Comparison of ENCODE assay signal across 1 cellular context in the genomic region with DNA sequence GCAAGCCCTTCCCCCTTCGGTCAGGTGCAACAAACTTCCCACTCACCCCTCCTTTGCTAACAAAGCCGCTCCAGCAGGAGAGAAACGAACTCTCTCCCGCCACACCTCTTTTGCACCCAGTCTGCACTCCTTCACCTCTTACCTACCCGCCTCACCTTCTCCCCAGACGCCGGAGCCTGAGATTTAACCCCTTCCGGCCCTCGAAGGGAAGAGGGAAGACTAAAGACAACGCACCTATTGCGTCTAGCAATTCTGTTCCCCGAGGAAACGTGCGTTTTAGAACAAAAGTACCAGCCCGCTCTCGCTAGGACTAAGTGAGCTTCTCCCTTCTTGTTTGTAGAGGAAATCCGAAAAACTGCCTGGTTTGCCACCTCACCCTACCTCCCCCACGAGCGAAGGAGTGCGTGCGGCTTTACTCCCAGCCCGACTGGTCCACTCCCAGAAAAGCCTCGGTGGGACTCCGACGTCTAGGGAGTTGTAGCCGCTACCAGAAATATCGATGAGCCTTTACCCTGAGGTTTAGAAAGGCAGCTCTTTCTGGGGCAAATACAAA.
A peak's percentile ranks its signal among the peaks of the same experiment; 100 is the strongest.
TF ChIP-seq lines count a peak whose summit lies in the region.

No MANE protein-coding gene starts in this region.

TF ChIP-seq in K562, 482 proteins besides CTCF, POLR2A, EP300 and RAD21 (continued from another document and continues in another):
- TF ChIP-seq, protein P1, sequence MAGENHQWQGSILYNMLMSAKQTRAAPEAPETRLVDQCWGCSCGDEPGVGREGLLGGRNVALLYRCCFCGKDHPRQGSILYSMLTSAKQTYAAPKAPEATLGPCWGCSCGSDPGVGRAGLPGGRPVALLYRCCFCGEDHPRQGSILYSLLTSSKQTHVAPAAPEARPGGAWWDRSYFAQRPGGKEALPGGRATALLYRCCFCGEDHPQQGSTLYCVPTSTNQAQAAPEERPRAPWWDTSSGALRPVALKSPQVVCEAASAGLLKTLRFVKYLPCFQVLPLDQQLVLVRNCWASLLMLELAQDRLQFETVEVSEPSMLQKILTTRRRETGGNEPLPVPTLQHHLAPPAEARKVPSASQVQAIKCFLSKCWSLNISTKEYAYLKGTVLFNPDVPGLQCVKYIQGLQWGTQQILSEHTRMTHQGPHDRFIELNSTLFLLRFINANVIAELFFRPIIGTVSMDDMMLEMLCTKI (IDR thresholded peaks at IDR 0.05; ENCODE audit: partially characterized antibody): no peak
- TF ChIP-seq NRF1 (conservative IDR thresholded peaks at IDR 0.05 in 1 of 2, IDR thresholded peaks at IDR 0.05 in 1 of 2): 0 out of 4 replicates have a peak, but pooled peaks of 1 of the 2 experiments have one; percentile 6
- TF ChIP-seq SIRT6 (IDR thresholded peaks at IDR 0.05; ENCODE audit: low read depth, low read length): no peak
- TF ChIP-seq PHF20 (IDR thresholded peaks at IDR 0.05; ENCODE audit: partially characterized antibody): peak; percentile 97
- no peak for TF ChIP-seq HIVEP1 (CRISPR knock-in tag; IDR thresholded peaks at IDR 0.05)
- peak; percentile 99 for TF ChIP-seq NCOA4 (IDR thresholded peaks at IDR 0.05; ENCODE audit: partially characterized antibody)
- 0 out of 2 replicates have a peak, but pooled peaks have one; percentile 36 for TF ChIP-seq ZBED1 (IDR thresholded peaks at IDR 0.05)
- TF ChIP-seq CBX3 (IDR thresholded peaks at IDR 0.05; ENCODE audit: borderline replicate concordance in 1 of 2, low read length in 2 of 2): peak in 1 of 2 experiments; percentile 94; a peak in 2 of 3 replicates
- no peak for TF ChIP-seq NELFE (IDR thresholded peaks at IDR 0.05; ENCODE audit: insufficient read depth, insufficient read length)
- TF ChIP-seq, protein P2, sequence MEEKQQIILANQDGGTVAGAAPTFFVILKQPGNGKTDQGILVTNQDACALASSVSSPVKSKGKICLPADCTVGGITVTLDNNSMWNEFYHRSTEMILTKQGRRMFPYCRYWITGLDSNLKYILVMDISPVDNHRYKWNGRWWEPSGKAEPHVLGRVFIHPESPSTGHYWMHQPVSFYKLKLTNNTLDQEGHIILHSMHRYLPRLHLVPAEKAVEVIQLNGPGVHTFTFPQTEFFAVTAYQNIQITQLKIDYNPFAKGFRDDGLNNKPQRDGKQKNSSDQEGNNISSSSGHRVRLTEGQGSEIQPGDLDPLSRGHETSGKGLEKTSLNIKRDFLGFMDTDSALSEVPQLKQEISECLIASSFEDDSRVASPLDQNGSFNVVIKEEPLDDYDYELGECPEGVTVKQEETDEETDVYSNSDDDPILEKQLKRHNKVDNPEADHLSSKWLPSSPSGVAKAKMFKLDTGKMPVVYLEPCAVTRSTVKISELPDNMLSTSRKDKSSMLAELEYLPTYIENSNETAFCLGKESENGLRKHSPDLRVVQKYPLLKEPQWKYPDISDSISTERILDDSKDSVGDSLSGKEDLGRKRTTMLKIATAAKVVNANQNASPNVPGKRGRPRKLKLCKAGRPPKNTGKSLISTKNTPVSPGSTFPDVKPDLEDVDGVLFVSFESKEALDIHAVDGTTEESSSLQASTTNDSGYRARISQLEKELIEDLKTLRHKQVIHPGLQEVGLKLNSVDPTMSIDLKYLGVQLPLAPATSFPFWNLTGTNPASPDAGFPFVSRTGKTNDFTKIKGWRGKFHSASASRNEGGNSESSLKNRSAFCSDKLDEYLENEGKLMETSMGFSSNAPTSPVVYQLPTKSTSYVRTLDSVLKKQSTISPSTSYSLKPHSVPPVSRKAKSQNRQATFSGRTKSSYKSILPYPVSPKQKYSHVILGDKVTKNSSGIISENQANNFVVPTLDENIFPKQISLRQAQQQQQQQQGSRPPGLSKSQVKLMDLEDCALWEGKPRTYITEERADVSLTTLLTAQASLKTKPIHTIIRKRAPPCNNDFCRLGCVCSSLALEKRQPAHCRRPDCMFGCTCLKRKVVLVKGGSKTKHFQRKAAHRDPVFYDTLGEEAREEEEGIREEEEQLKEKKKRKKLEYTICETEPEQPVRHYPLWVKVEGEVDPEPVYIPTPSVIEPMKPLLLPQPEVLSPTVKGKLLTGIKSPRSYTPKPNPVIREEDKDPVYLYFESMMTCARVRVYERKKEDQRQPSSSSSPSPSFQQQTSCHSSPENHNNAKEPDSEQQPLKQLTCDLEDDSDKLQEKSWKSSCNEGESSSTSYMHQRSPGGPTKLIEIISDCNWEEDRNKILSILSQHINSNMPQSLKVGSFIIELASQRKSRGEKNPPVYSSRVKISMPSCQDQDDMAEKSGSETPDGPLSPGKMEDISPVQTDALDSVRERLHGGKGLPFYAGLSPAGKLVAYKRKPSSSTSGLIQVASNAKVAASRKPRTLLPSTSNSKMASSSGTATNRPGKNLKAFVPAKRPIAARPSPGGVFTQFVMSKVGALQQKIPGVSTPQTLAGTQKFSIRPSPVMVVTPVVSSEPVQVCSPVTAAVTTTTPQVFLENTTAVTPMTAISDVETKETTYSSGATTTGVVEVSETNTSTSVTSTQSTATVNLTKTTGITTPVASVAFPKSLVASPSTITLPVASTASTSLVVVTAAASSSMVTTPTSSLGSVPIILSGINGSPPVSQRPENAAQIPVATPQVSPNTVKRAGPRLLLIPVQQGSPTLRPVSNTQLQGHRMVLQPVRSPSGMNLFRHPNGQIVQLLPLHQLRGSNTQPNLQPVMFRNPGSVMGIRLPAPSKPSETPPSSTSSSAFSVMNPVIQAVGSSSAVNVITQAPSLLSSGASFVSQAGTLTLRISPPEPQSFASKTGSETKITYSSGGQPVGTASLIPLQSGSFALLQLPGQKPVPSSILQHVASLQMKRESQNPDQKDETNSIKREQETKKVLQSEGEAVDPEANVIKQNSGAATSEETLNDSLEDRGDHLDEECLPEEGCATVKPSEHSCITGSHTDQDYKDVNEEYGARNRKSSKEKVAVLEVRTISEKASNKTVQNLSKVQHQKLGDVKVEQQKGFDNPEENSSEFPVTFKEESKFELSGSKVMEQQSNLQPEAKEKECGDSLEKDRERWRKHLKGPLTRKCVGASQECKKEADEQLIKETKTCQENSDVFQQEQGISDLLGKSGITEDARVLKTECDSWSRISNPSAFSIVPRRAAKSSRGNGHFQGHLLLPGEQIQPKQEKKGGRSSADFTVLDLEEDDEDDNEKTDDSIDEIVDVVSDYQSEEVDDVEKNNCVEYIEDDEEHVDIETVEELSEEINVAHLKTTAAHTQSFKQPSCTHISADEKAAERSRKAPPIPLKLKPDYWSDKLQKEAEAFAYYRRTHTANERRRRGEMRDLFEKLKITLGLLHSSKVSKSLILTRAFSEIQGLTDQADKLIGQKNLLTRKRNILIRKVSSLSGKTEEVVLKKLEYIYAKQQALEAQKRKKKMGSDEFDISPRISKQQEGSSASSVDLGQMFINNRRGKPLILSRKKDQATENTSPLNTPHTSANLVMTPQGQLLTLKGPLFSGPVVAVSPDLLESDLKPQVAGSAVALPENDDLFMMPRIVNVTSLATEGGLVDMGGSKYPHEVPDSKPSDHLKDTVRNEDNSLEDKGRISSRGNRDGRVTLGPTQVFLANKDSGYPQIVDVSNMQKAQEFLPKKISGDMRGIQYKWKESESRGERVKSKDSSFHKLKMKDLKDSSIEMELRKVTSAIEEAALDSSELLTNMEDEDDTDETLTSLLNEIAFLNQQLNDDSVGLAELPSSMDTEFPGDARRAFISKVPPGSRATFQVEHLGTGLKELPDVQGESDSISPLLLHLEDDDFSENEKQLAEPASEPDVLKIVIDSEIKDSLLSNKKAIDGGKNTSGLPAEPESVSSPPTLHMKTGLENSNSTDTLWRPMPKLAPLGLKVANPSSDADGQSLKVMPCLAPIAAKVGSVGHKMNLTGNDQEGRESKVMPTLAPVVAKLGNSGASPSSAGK (IDR thresholded peaks at IDR 0.05): peak; percentile 65
- TF ChIP-seq, protein P3, sequence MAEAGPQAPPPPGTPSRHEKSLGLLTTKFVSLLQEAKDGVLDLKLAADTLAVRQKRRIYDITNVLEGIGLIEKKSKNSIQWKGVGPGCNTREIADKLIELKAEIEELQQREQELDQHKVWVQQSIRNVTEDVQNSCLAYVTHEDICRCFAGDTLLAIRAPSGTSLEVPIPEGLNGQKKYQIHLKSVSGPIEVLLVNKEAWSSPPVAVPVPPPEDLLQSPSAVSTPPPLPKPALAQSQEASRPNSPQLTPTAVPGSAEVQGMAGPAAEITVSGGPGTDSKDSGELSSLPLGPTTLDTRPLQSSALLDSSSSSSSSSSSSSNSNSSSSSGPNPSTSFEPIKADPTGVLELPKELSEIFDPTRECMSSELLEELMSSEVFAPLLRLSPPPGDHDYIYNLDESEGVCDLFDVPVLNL (CRISPR knock-in tag; IDR thresholded peaks at IDR 0.05; ENCODE audit: low read depth): no peak
- TF ChIP-seq BHLHE40 (IDR thresholded peaks at IDR 0.05; ENCODE audit: low read length): peak; percentile 56; the same call in 1 of the 2 replicates
- peak; percentile 58; the same call in 1 of the 2 replicates for TF ChIP-seq DPF2 (IDR thresholded peaks at IDR 0.05)
- TF ChIP-seq MAFF (IDR thresholded peaks at IDR 0.05; ENCODE audit: low read length): 0 out of 2 replicates have a peak, but pooled peaks have one; percentile 13
- peak; percentile 80; the same call in 1 of the 2 replicates for TF ChIP-seq PHF21A (IDR thresholded peaks at IDR 0.05; ENCODE audit: borderline replicate concordance, low read depth)
- 0 out of 2 replicates have a peak, but pooled peaks have one; percentile 34 for TF ChIP-seq NFE2 (IDR thresholded peaks at IDR 0.05; ENCODE audit: low read depth)
- peak in 1 of 2 experiments; percentile 72 for TF ChIP-seq NCOA2 (IDR thresholded peaks at IDR 0.05; ENCODE audit: partially characterized antibody in 2 of 2)
- TF ChIP-seq ZC3H4 (CRISPR knock-in tag; IDR thresholded peaks at IDR 0.05; ENCODE audit: borderline replicate concordance): no peak
- TF ChIP-seq, protein P4, sequence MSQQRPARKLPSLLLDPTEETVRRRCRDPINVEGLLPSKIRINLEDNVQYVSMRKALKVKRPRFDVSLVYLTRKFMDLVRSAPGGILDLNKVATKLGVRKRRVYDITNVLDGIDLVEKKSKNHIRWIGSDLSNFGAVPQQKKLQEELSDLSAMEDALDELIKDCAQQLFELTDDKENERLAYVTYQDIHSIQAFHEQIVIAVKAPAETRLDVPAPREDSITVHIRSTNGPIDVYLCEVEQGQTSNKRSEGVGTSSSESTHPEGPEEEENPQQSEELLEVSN (IDR thresholded peaks at IDR 0.05; ENCODE audit: borderline replicate concordance in 1 of 2, extremely low read depth in 1 of 2, insufficient read depth in 1 of 2, insufficient read length in 1 of 2, low read depth in 1 of 2, low read length in 1 of 2, poor library complexity in 1 of 2, severe bottlenecking in 1 of 2): peak in 1 of 2 experiments; percentile 54
- peak; percentile 71 for TF ChIP-seq NR2C1 (IDR thresholded peaks at IDR 0.05)
- TF ChIP-seq NR2C1 (tag; IDR thresholded peaks at IDR 0.05): peak; percentile 75
- TF ChIP-seq ZNF12 (CRISPR knock-in tag; IDR thresholded peaks at IDR 0.05): no peak
- TF ChIP-seq HNRNPLL (IDR thresholded peaks at IDR 0.05; ENCODE audit: low read depth, low read length, poor library complexity, severe bottlenecking): peak; percentile 48
- TF ChIP-seq ATF1 (CRISPR knock-in tag; IDR thresholded peaks at IDR 0.05): no peak
- TF ChIP-seq ATF1 (tag; IDR thresholded peaks at IDR 0.05): peak; percentile 88
- TF ChIP-seq CC2D1A (IDR thresholded peaks at IDR 0.05): peak; percentile 25; the same call in 1 of the 2 replicates
- TF ChIP-seq CEBPB (tag; IDR thresholded peaks at IDR 0.05): no peak
- TF ChIP-seq ZNF165 (CRISPR knock-in tag; IDR thresholded peaks at IDR 0.05; ENCODE audit: borderline replicate concordance): no peak
- TF ChIP-seq NR2C2 (CRISPR knock-in tag; IDR thresholded peaks at IDR 0.05): no peak; the same call in 1 of the 2 replicates
- TF ChIP-seq NR2C2 (tag; IDR thresholded peaks at IDR 0.05): peak; percentile 73
- TF ChIP-seq SNRNP70 (optimal IDR thresholded peaks at IDR 0.05; ENCODE audit: low read depth, low read length): no peak
- 0 out of 2 replicates have a peak, but pooled peaks have one; percentile 10 for TF ChIP-seq EHMT2 (IDR thresholded peaks at IDR 0.05)
- TF ChIP-seq, protein P5, sequence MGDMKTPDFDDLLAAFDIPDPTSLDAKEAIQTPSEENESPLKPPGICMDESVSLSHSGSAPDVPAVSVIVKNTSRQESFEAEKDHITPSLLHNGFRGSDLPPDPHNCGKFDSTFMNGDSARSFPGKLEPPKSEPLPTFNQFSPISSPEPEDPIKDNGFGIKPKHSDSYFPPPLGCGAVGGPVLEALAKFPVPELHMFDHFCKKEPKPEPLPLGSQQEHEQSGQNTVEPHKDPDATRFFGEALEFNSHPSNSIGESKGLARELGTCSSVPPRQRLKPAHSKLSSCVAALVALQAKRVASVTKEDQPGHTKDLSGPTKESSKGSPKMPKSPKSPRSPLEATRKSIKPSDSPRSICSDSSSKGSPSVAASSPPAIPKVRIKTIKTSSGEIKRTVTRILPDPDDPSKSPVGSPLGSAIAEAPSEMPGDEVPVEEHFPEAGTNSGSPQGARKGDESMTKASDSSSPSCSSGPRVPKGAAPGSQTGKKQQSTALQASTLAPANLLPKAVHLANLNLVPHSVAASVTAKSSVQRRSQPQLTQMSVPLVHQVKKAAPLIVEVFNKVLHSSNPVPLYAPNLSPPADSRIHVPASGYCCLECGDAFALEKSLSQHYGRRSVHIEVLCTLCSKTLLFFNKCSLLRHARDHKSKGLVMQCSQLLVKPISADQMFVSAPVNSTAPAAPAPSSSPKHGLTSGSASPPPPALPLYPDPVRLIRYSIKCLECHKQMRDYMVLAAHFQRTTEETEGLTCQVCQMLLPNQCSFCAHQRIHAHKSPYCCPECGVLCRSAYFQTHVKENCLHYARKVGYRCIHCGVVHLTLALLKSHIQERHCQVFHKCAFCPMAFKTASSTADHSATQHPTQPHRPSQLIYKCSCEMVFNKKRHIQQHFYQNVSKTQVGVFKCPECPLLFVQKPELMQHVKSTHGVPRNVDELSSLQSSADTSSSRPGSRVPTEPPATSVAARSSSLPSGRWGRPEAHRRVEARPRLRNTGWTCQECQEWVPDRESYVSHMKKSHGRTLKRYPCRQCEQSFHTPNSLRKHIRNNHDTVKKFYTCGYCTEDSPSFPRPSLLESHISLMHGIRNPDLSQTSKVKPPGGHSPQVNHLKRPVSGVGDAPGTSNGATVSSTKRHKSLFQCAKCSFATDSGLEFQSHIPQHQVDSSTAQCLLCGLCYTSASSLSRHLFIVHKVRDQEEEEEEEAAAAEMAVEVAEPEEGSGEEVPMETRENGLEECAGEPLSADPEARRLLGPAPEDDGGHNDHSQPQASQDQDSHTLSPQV (IDR thresholded peaks at IDR 0.05): no peak
- peak; percentile 97 for TF ChIP-seq BRD4 (IDR thresholded peaks at IDR 0.05)
- peak; percentile 78; the same call in 1 of the 2 replicates for TF ChIP-seq CTBP1 (IDR thresholded peaks at IDR 0.05; ENCODE audit: borderline replicate concordance)
- TF ChIP-seq RBBP5 (IDR thresholded peaks at IDR 0.05; ENCODE audit: borderline replicate concordance, insufficient read depth, low read length, poor library complexity, severe bottlenecking): peak; percentile 81
- TF ChIP-seq, protein P6, sequence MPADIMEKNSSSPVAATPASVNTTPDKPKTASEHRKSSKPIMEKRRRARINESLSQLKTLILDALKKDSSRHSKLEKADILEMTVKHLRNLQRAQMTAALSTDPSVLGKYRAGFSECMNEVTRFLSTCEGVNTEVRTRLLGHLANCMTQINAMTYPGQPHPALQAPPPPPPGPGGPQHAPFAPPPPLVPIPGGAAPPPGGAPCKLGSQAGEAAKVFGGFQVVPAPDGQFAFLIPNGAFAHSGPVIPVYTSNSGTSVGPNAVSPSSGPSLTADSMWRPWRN (IDR thresholded peaks at IDR 0.05; ENCODE audit: low read depth): 0 out of 2 replicates have a peak, but pooled peaks have one; percentile 11
- no peak for TF ChIP-seq DDX20 (tag; IDR thresholded peaks at IDR 0.05; ENCODE audit: low read depth)
